In genomic region chr5:176730815-176731475, GRCh38 we compare ENCODE assay signal across 18 cellular contexts.
DNase-seq lines count a peak whose midpoint lies in the region; ATAC-seq, FAIRE-seq and TF ChIP-seq lines count a peak whose summit lies in the region.
"Had no signal": no experiment of that assay in that cellular context is flagged by ENCODE, and none has a peak within 500 bp of the region (broad histone marks: within the 10 kb centered on the region; RNA-seq: fewer than 3 reads in every experiment).

No MANE protein-coding gene starts in this region.

- no peak for TF ChIP-seq CTCF in GM10266 (IDR thresholded peaks at IDR 0.05; ENCODE audit: control insufficient read depth, insufficient read depth, low read depth, missing control alignments)

- peaks cover 39% of the 10 kb centered on the region for H3K27me3 Mint-ChIP-seq in activated T-helper 17 cell treated with anti-CD3 and anti-CD28 coated beads, Interleukin-2, amount 50 U/mL, for 72 hours

- H3K9me3 ChIP-seq in BLaER1 = no peaks in the 10 kb centered on the region

- no peak overlapping the region for H3K27ac Mint-ChIP-seq in activated T-helper 17 cell treated with anti-CD3 and anti-CD28 coated beads, Interleukin-2, amount 50 U/mL, for 72 hours

- H3K36me3 Mint-ChIP-seq in activated T-helper 17 cell treated with anti-CD3 and anti-CD28 coated beads, Interleukin-2, amount 50 U/mL, for 72 hours (ENCODE audit: low read depth) = no peaks in the 10 kb centered on the region

- H3K4me1 Mint-ChIP-seq in activated T-helper 17 cell treated with anti-CD3 and anti-CD28 coated beads, Interleukin-2, amount 50 U/mL, for 72 hours = no peaks in the 10 kb centered on the region

- H3K4me1 ChIP-seq in BLaER1 = peaks cover 66% of the 10 kb centered on the region

- no peaks in the 10 kb centered on the region for H4K20me1 ChIP-seq in BLaER1

- peaks cover 24% of the 10 kb centered on the region for H3K27me3 ChIP-seq in BLaER1

- H3K9me3 Mint-ChIP-seq in activated T-helper 17 cell treated with anti-CD3 and anti-CD28 coated beads, Interleukin-2, amount 50 U/mL, for 72 hours = no peaks in the 10 kb centered on the region

- FAIRE-seq in RCC 7860 (lab: Jason Lieb, UNC) = no peak
- FAIRE-seq: GM12891 had no signal

- no peak overlapping the region for H3K4me3 Mint-ChIP-seq in activated T-helper 17 cell treated with anti-CD3 and anti-CD28 coated beads, Interleukin-2, amount 50 U/mL, for 72 hours

- peak overlapping the region; percentile 84 for H3K4me2 ChIP-seq in BLaER1

- no peaks in the 10 kb centered on the region for H3K36me3 ChIP-seq in BLaER1

- H3K4me3 ChIP-seq in BLaER1 = 0 out of 2 replicates have a peak overlapping the region, but pooled peaks have one; percentile 9

- H3K9ac ChIP-seq in BLaER1 = no peak overlapping the region; the same call in 1 of the 2 replicates

- no peak overlapping the region for H3K27ac ChIP-seq in BLaER1

- peak; percentile 81 for ATAC-seq in activated T-helper 17 cell treated with anti-CD3 and anti-CD28 coated beads, Interleukin-2, amount 50 U/mL, for 72 hours (replicated peaks)
- ATAC-seq: HCT116, Panc1 had no signal

- DNase-seq in GM10266 (ENCODE audit: extremely low spot score) = peak; percentile 41
- DNase-seq in middle frontal gyrus (ENCODE audit: extremely low spot score, low spot score) = peak; percentile 58
- no peak for DNase-seq in RCC 7860 (ENCODE audit: low spot score)
- no peak for DNase-seq in AG20443 (ENCODE audit: low spot score)
- DNase-seq in ecto neural progenitor cell (ENCODE audit: low spot score) = no peak
- DNase-seq in NCI-H1092 treated with DMSO at 0.1 percent for 48 hours (lab: John Stamatoyannopoulos, UW) = no peak
- DNase-seq: C1 segment of cervical spinal cord, EL, KBM-7, NCI-H1092, NCI-H1694, NCI-H2107, SIG-M5 had no signal

Comparison
In these comparisons a context has a peak if more than half of its experiments do, and no peak if none do; other contexts are left out.
1. DNase-seq: peak in GM10266 (single experiment) and middle frontal gyrus (single experiment); none in RCC 7860 (single experiment), AG20443 (single experiment), ecto neural progenitor cell (single experiment) and NCI-H1092 treated with DMSO at 0.1 percent for 48 hours (single experiment).